ENCODE assay signal across 1 cellular context in genomic region chr6:167398214-167399050, GRCh38.
TF ChIP-seq lines count a peak whose summit lies in the region.

No MANE protein-coding gene starts in this region.

TF ChIP-seq in HepG2, 621 proteins besides CTCF, POLR2A, EP300 and RAD21 (continued from another document and continues in another):
- TF ChIP-seq ZHX2 (IDR thresholded peaks at IDR 0.05; ENCODE audit: low read depth) = no peak
- peak; percentile 33; the same call in 1 of the 2 replicates for TF ChIP-seq ZHX2 (CRISPR knock-in tag; IDR thresholded peaks at IDR 0.05; ENCODE audit: borderline replicate concordance)
- peak; percentile 46 for TF ChIP-seq SMC3 (IDR thresholded peaks at IDR 0.05; ENCODE audit: low read length)
- TF ChIP-seq ZSCAN22 (CRISPR knock-in tag; IDR thresholded peaks at IDR 0.05) = no peak
- TF ChIP-seq GABPA (IDR thresholded peaks at IDR 0.05; ENCODE audit: low read depth, low read length) = no peak
- TF ChIP-seq GABPA (CRISPR knock-in tag; IDR thresholded peaks at IDR 0.05; ENCODE audit: low read depth) = peak; percentile 50
- peak; percentile 97 for TF ChIP-seq ZNF264 (CRISPR knock-in tag; IDR thresholded peaks at IDR 0.05)
- no peak for TF ChIP-seq KLF15 (CRISPR knock-in tag; IDR thresholded peaks at IDR 0.05; ENCODE audit: borderline replicate concordance)
- TF ChIP-seq ZNF768 (CRISPR knock-in tag; IDR thresholded peaks at IDR 0.05) = no peak
- TF ChIP-seq MBD4 (IDR thresholded peaks at IDR 0.05; ENCODE audit: borderline replicate concordance, low read length) = no peak
- no peak for TF ChIP-seq GTF3A (CRISPR knock-in tag; conservative IDR thresholded peaks at IDR 0.05)
- TF ChIP-seq TAF15 (IDR thresholded peaks at IDR 0.05; ENCODE audit: low read depth, low read length, poor library complexity, severe bottlenecking) = no peak
- peak; percentile 90; the same call in 1 of the 2 replicates for TF ChIP-seq ZNF350 (CRISPR knock-in tag; IDR thresholded peaks at IDR 0.05; ENCODE audit: borderline replicate concordance, low read depth)
- peak; percentile 95 for TF ChIP-seq ZNF501 (CRISPR knock-in tag; IDR thresholded peaks at IDR 0.05)
- peak; percentile 99 for TF ChIP-seq DPF2 (CRISPR knock-in tag; IDR thresholded peaks at IDR 0.05; ENCODE audit: borderline replicate concordance, low read depth)
- peak; percentile 68; the same call in 1 of the 2 replicates for TF ChIP-seq ZNF318 (CRISPR knock-in tag; IDR thresholded peaks at IDR 0.05)
- peak; percentile 98; the same call in 1 of the 2 replicates for TF ChIP-seq NCOA1 (CRISPR knock-in tag; IDR thresholded peaks at IDR 0.05)
- TF ChIP-seq THAP9 (CRISPR knock-in tag; IDR thresholded peaks at IDR 0.05; ENCODE audit: borderline replicate concordance) = peak; percentile 56; the same call in 1 of the 2 replicates
- peak; percentile 87; the same call in 1 of the 2 replicates for TF ChIP-seq SRY (CRISPR knock-in tag; IDR thresholded peaks at IDR 0.05)
- no peak for TF ChIP-seq MAZ (IDR thresholded peaks at IDR 0.05; ENCODE audit: borderline replicate concordance, low read depth, low read length)
- peak; percentile 88 for TF ChIP-seq MAZ (CRISPR knock-in tag; IDR thresholded peaks at IDR 0.05; ENCODE audit: low read depth)
- peak; percentile 96 for TF ChIP-seq ZNF503 (CRISPR knock-in tag; IDR thresholded peaks at IDR 0.05)
- no peak for TF ChIP-seq ZNF101 (CRISPR knock-in tag; IDR thresholded peaks at IDR 0.05; ENCODE audit: borderline replicate concordance, low read depth)
- TF ChIP-seq ZBTB37 (CRISPR knock-in tag; IDR thresholded peaks at IDR 0.05) = peak; percentile 83; the same call in 1 of the 2 replicates
- peak; percentile 63; the same call in 1 of the 2 replicates for TF ChIP-seq CENPT (CRISPR knock-in tag; IDR thresholded peaks at IDR 0.05; ENCODE audit: low read depth)
- TF ChIP-seq SNAPC2 (CRISPR knock-in tag; IDR thresholded peaks at IDR 0.05) = peak; percentile 98
- TF ChIP-seq ARHGAP35 (CRISPR knock-in tag; IDR thresholded peaks at IDR 0.05; ENCODE audit: borderline replicate concordance) = peak; percentile 84; the same call in 1 of the 2 replicates
- no peak for TF ChIP-seq TERF1 (CRISPR knock-in tag; IDR thresholded peaks at IDR 0.05)
- TF ChIP-seq XRCC5 (optimal IDR thresholded peaks at IDR 0.05; ENCODE audit: low read length) = peak; percentile 62
- TF ChIP-seq ZKSCAN5 (CRISPR knock-in tag; IDR thresholded peaks at IDR 0.05) = no peak
- peak; percentile 50; the same call in 1 of the 2 replicates for TF ChIP-seq ZNF543 (CRISPR knock-in tag; IDR thresholded peaks at IDR 0.05)
- TF ChIP-seq NR2F6 (IDR thresholded peaks at IDR 0.05) = peak; percentile 98
- TF ChIP-seq NR2F6 (CRISPR knock-in tag; IDR thresholded peaks at IDR 0.05) = peak; percentile 99
- peak; percentile 97 for TF ChIP-seq SMAD1 (CRISPR knock-in tag; IDR thresholded peaks at IDR 0.05; ENCODE audit: borderline replicate concordance, low read depth)
- TF ChIP-seq ZNF280B (CRISPR knock-in tag; IDR thresholded peaks at IDR 0.05; ENCODE audit: borderline replicate concordance) = no peak; the same call in 1 of the 2 replicates
- no peak for TF ChIP-seq ZNF432 (CRISPR knock-in tag; IDR thresholded peaks at IDR 0.05; ENCODE audit: borderline replicate concordance)
